ENCODE assay signal across 15 cellular contexts in genomic region chr19:8143041-8143440, GRCh38. TPM values are rescaled to one million over a fixed set of nuclear protein-coding genes. Genes with fewer than 3 reads are reported as not detected.
DNase-seq lines count a peak whose midpoint lies in the region; TF ChIP-seq lines count a peak whose summit lies in the region.
"Had no signal": no experiment of that assay in that cellular context is flagged by ENCODE, and none has a peak within 500 bp of the region (broad histone marks: within the 10 kb centered on the region; RNA-seq: fewer than 3 reads in every experiment).

No MANE protein-coding gene starts in this region.

- H3K4me3 ChIP-seq in breast epithelium: peak overlapping the region in 2 of 3 donors; percentile 29 to 33
- H3K4me3 ChIP-seq: BLaER1 treated with 17β-estradiol and CSF1 and Interleukin-3, amounts not matched to agents 10 nM and 100 nM; GM23248; Peyer's patch had no signal

- H3K4me3 Mint-ChIP-seq in MCF 10A (ENCODE audit: unreplicated experiment) (no peak overlapping the region), brain (peak overlapping the region in 2 of 5 experiments; percentile 0 to 18), type B pancreatic cell (peak overlapping the region; percentile 46)

- H3K27ac Mint-ChIP-seq in MCF 10A (ENCODE audit: low read depth, unreplicated experiment): no peak overlapping the region
- peak overlapping the region; percentile 34 to 90 (median 87) for H3K27ac Mint-ChIP-seq in brain
- peak overlapping the region; percentile 81 for H3K27ac Mint-ChIP-seq in type B pancreatic cell

- H3K36me3 ChIP-seq in breast epithelium: no peaks in the 10 kb centered on the region
- H3K36me3 ChIP-seq: BLaER1 treated with 17β-estradiol and CSF1 and Interleukin-3, amounts not matched to agents 10 nM and 100 nM; Peyer's patch had no signal

- DNase-seq in breast epithelium (ENCODE audit: low spot score in 2 of 2) (no peak), MCF 10A (ENCODE audit: unreplicated experiment) (no peak), iPS-NIHi7 (ENCODE audit: extremely low spot score) (peak; percentile 13), type B pancreatic cell (ENCODE audit: extremely low spot score, unreplicated experiment) (no peak), AML-193 (lab: John Stamatoyannopoulos, UW) (no peak), AG08395 (ENCODE audit: low spot score) (no peak)
- no peak for DNase-seq in activated naive CD4-positive, alpha-beta T cell (lab: John Stamatoyannopoulos, UW)
- DNase-seq: GM23248, Kasumi-1, NCI-H187 treated with DMSO at 0.1 percent for 48 hours, Peyer's patch, SHP77 had no signal

- peaks cover 0 to 13% of the 10 kb centered on the region in 2 donors for H3K27me3 ChIP-seq in breast epithelium

- no peaks in the 10 kb centered on the region for H3K9me3 ChIP-seq in breast epithelium
- H3K9me3 ChIP-seq: BLaER1 treated with 17β-estradiol and CSF1 and Interleukin-3, amounts not matched to agents 10 nM and 100 nM; Peyer's patch had no signal

- CTCF ChIA-PET in MCF 10A (lab: Yijun Ruan, JAX): interaction anchor here (0.6 to 0.7 kb wide), 2 partner anchors 173 to 1054 kb away, joined by 3 read pairs; no protein-coding TSS in a partner anchor

- H3K4me1 Mint-ChIP-seq in MCF 10A (ENCODE audit: insufficient read depth, unreplicated experiment) (no peaks in the 10 kb centered on the region), brain (peaks cover 38% of the 10 kb centered on the region), type B pancreatic cell (ENCODE audit: unreplicated experiment) (peaks cover 29% of the 10 kb centered on the region)

- TF ChIP-seq CTCF in breast epithelium (IDR thresholded peaks at IDR 0.05) (no peak), MCF 10A (IDR thresholded peaks at IDR 0.05; ENCODE audit: unreplicated experiment) (no peak), brain (conservative IDR thresholded peaks at IDR 0.05) (no peak), type B pancreatic cell (conservative IDR thresholded peaks at IDR 0.05) (no peak)

- no peak for TF ChIP-seq POLR2A in breast epithelium (IDR thresholded peaks at IDR 0.05)

- peaks cover 23% of the 10 kb centered on the region for H3K27me3 Mint-ChIP-seq in MCF 10A (ENCODE audit: insufficient read depth, unreplicated experiment)
- H3K27me3 Mint-ChIP-seq in brain: no peaks in the 10 kb centered on the region
- H3K27me3 Mint-ChIP-seq in type B pancreatic cell: no peaks in the 10 kb centered on the region

- H3K27ac ChIP-seq in breast epithelium: no peak overlapping the region
- H3K27ac ChIP-seq: 22Rv1; BLaER1 treated with 17β-estradiol and CSF1 and Interleukin-3, amounts not matched to agents 10 nM and 100 nM; GM23248; Peyer's patch had no signal

- H3K9me3 Mint-ChIP-seq in MCF 10A (ENCODE audit: unreplicated experiment) (no peaks in the 10 kb centered on the region), brain (no peaks in the 10 kb centered on the region), type B pancreatic cell (no peaks in the 10 kb centered on the region)

- intact Hi-C loops in breast epithelium (cut with DNase I; ENCODE audit: low total_unique reads): no loop called here
- intact Hi-C loops in MCF 10A (cut with micrococcal nuclease): no loop called here

- no peaks in the 10 kb centered on the region for H3K4me1 ChIP-seq in breast epithelium
- H3K4me1 ChIP-seq: Peyer's patch had no signal

- H3K36me3 Mint-ChIP-seq in MCF 10A (ENCODE audit: insufficient read depth, unreplicated experiment) (no peaks in the 10 kb centered on the region), brain (peaks cover 10% of the 10 kb centered on the region), type B pancreatic cell (peaks cover 5% of the 10 kb centered on the region)

- POLR2A ChIA-PET in MCF 10A (lab: Yijun Ruan, JAX): no interaction called here

- BruUV-seq in MCF 10A (replicated peaks; lab: Mats Ljungman, UMichigan): no TSS peak

RNA-seq across cellular contexts. Expression of gene FBN3, which starts 6.4 kb away (rescaled TPM):
- total RNA-seq in breast epithelium: 1 to 10 TPM in 1 of 3 donors, under 1 TPM in 1, not detected in 1; 0.66 to 7.9 TPM
- not detected in 2 replicates for total RNA-seq in MCF 10A (2022)
- 4.5 TPM for polyA plus RNA-seq in brain (ENCODE audit: insufficient read depth, low read depth, low replicate concordance)
- 18.0 and 63.7 TPM in 2 replicates for total RNA-seq in type B pancreatic cell (ENCODE audit: low replicate concordance)
- total RNA-seq: GM23248 had no signal
- polyA plus RNA-seq: GM23248 had no signal
